13 cellular contexts compared by ENCODE assay signal in genomic region chr17:5508855-5509254, GRCh38. TPM values are rescaled to one million over a fixed set of nuclear protein-coding genes. Genes with fewer than 3 reads are reported as not detected.
DNase-seq lines count a peak whose midpoint lies in the region; ATAC-seq and TF ChIP-seq lines count a peak whose summit lies in the region.
"Had no signal": no experiment of that assay in that cellular context is flagged by ENCODE, and none has a peak within 500 bp of the region (broad histone marks: within the 10 kb centered on the region; RNA-seq: fewer than 3 reads in every experiment).

No MANE protein-coding gene starts in this region.

- H3K4me3 ChIP-seq in fibroblast of pulmonary artery (replicated peaks; ENCODE audit: low read depth, low read length) (no peak overlapping the region), skeletal muscle satellite cell (ENCODE audit: low read length) (no peak overlapping the region), aorta (ENCODE audit: low read length in 2 of 2) (no peak overlapping the region)
- H3K4me3 ChIP-seq: lower lobe of right lung, SK-N-MC, thoracic aorta had no signal

- DNase-seq in NCI-H345 (lab: John Stamatoyannopoulos, UW) (peak; percentile 24), NCI-H345 treated with DMSO at 0.1 percent for 48 hours (lab: John Stamatoyannopoulos, UW; ENCODE audit: unreplicated experiment) (no peak), NCI-H774 (lab: John Stamatoyannopoulos, UW) (peak; percentile 16), fibroblast of pulmonary artery (ENCODE audit: low read depth) (peak; percentile 68), AG08396 (ENCODE audit: low spot score) (no peak), NCI-H2107 (lab: John Stamatoyannopoulos, UW) (no peak), aorta (no peak)
- DNase-seq: activated T-cell treated with anti-CD3 and anti-CD28 coated beads for 4 hours, lower lobe of right lung, NCI-H1048 had no signal

- TF ChIP-seq CTCF in fibroblast of pulmonary artery (IDR thresholded peaks at IDR 0.05; ENCODE audit: low read length, missing control alignments), result no peak

- no peaks in the 10 kb centered on the region for H3K27me3 ChIP-seq in skeletal muscle satellite cell (ENCODE audit: control insufficient read depth, insufficient read depth, low read length)
- H3K27me3 ChIP-seq in aorta (ENCODE audit: control insufficient read depth in 1 of 2, insufficient read depth in 2 of 2, low read length in 1 of 2), result no peaks in the 10 kb centered on the region

- no peak overlapping the region for H3K27ac ChIP-seq in aorta (ENCODE audit: low read depth in 1 of 2, low read length in 2 of 2)
- H3K27ac ChIP-seq: lower lobe of right lung, SK-N-MC, thoracic aorta had no signal

- no peak for ATAC-seq in aorta (ENCODE audit: low FRiP score)
- ATAC-seq: lower lobe of right lung had no signal

- H3K9me3 ChIP-seq in skeletal muscle satellite cell (replicated peaks; ENCODE audit: low read length) (no peaks in the 10 kb centered on the region), aorta (ENCODE audit: control insufficient read depth, low read length) (no peaks in the 10 kb centered on the region)
- H3K9me3 ChIP-seq: lower lobe of right lung, thoracic aorta had no signal

- H3K4me1 ChIP-seq in skeletal muscle satellite cell (ENCODE audit: control insufficient read depth, insufficient read depth, low read length), result peaks cover 16% of the 10 kb centered on the region
- H3K4me1 ChIP-seq in aorta (ENCODE audit: control insufficient read depth in 1 of 2, insufficient read depth in 2 of 2, low read length in 2 of 2), result no peaks in the 10 kb centered on the region
- H3K4me1 ChIP-seq: lower lobe of right lung had no signal

- H3K4me2 ChIP-seq in skeletal muscle satellite cell (ENCODE audit: low read length), result no peak overlapping the region

- intact Hi-C loops in aorta (cut with DNase I), result no loop called here

- WGBS in aorta, 2 donors, result 49 to 60% methylated on average over 4 of the region's 4 CpGs

- H3K36me3 ChIP-seq in skeletal muscle satellite cell (ENCODE audit: insufficient read depth, low read length) (peaks cover 3% of the 10 kb centered on the region), aorta (ENCODE audit: control insufficient read depth in 1 of 2, insufficient read depth in 2 of 2, low read length in 1 of 2) (no peaks in the 10 kb centered on the region)

- H3K9ac ChIP-seq in skeletal muscle satellite cell (ENCODE audit: low read depth, low read length), result peak overlapping the region; percentile 25

RNA-seq across cellular contexts. Expression of gene MIS12, which starts 22.5 kb away (rescaled TPM):
- 10.6 and 17.3 TPM in 2 replicates for total RNA-seq in skeletal muscle satellite cell (2012; rRNA removed)
- 10 to 100 TPM; 14.6 to 16.1 TPM for total RNA-seq in aorta
- polyA plus RNA-seq in aorta, result 10 to 100 TPM in 1 of 2 donors, 1 to 10 TPM in 1; 7.3 to 11.2 TPM

RNA-seq across cellular contexts. Expression of gene DERL2, which starts 22.9 kb away (rescaled TPM):
- 23.6 and 38.2 TPM in 2 replicates for total RNA-seq in skeletal muscle satellite cell (2012; rRNA removed)
- total RNA-seq in aorta, result 10 to 100 TPM; 47.3 to 57.5 TPM
- 10 to 100 TPM; 30.9 to 57.6 TPM for polyA plus RNA-seq in aorta

RNA-seq across cellular contexts. Expression of gene DHX33, which starts 40.1 kb away (rescaled TPM):
- 17.0 TPM in 2 replicates for total RNA-seq in skeletal muscle satellite cell (2012; rRNA removed)
- 10 to 100 TPM in 1 of 2 donors, 1 to 10 TPM in 1; 9.5 to 11.2 TPM for total RNA-seq in aorta
- polyA plus RNA-seq in aorta, result 1 to 10 TPM; 2.9 to 5.7 TPM

Comparison
In these comparisons a context has a peak if more than half of its experiments do, and no peak if none do; other contexts are left out.
1. DNase-seq: peak in NCI-H345 (single experiment), NCI-H774 (single experiment) and fibroblast of pulmonary artery (single experiment); none in NCI-H345 treated with DMSO at 0.1 percent for 48 hours (single experiment), AG08396 (single experiment), NCI-H2107 (single experiment) and aorta (0 of 2).